In genomic region chr16:72860726-72861562, GRCh38 we compare ENCODE assay signal across 20 cellular contexts.
DNase-seq lines count a peak whose midpoint lies in the region; ATAC-seq and TF ChIP-seq lines count a peak whose summit lies in the region.
"Had no signal": no experiment of that assay in that cellular context is flagged by ENCODE, and none has a peak within 500 bp of the region (broad histone marks: within the 10 kb centered on the region; RNA-seq: fewer than 3 reads in every experiment).

No MANE protein-coding gene starts in this region.

- H3K4me1 ChIP-seq in right atrium auricular region (peaks cover 0 to 8% of the 10 kb centered on the region in 2 donors), ascending aorta (peaks cover 2 to 34% of the 10 kb centered on the region in 2 donors)

- peak overlapping the region; percentile 55 for H3K27ac Mint-ChIP-seq in nephron progenitor cell
- H3K27ac Mint-ChIP-seq in activated naive CD4-positive, alpha-beta T cell treated with anti-CD3 and anti-CD28 coated beads, Interleukin-2, amount 50 U/mL, for 72 hours = no peak overlapping the region
- H3K27ac Mint-ChIP-seq: B cell; CD8-positive, alpha-beta T cell had no signal

- no peaks in the 10 kb centered on the region for H3K9me3 Mint-ChIP-seq in nephron progenitor cell
- H3K9me3 Mint-ChIP-seq in activated naive CD4-positive, alpha-beta T cell treated with anti-CD3 and anti-CD28 coated beads, Interleukin-2, amount 50 U/mL, for 72 hours = no peaks in the 10 kb centered on the region
- H3K9me3 Mint-ChIP-seq: CD8-positive, alpha-beta T cell had no signal

- H3K4me1 Mint-ChIP-seq in nephron progenitor cell = peaks cover 47% of the 10 kb centered on the region
- H3K4me1 Mint-ChIP-seq: B cell had no signal

- no peak for DNase-seq in Right ventricle myocardium inferior (ENCODE audit: missing footprints)
- DNase-seq in right atrium auricular region (ENCODE audit: low spot score) = no peak
- DNase-seq in ascending aorta (ENCODE audit: low spot score in 2 of 2) = no peak
- no peak for DNase-seq in nephron progenitor cell
- DNase-seq in activated naive CD4-positive, alpha-beta T cell (lab: John Stamatoyannopoulos, UW) = no peak
- DNase-seq in activated naive CD4-positive, alpha-beta T cell treated with anti-CD3 and anti-CD28 coated beads, Interleukin-2, amount 50 U/mL, for 72 hours (ENCODE audit: low spot score in 2 of 2) = no peak
- DNase-seq in effector CD8-positive, alpha-beta T cell (lab: John Stamatoyannopoulos, UW) = no peak
- DNase-seq: CD8-positive, alpha-beta T cell; H7; NCI-H1436; NCI-H2081 treated with DMSO at 0.1 percent for 48 hours; NCI-H226; NCI-H748 treated with DMSO at 0.1 percent for 48 hours; OCI-M1; RPMI8226; SJCRH30 had no signal

- no peak overlapping the region for H3K4me3 Mint-ChIP-seq in nephron progenitor cell
- H3K4me3 Mint-ChIP-seq: B cell; CD8-positive, alpha-beta T cell had no signal

- H3K36me3 ChIP-seq in right atrium auricular region (no peaks in the 10 kb centered on the region), ascending aorta (peaks cover 0 to 13% of the 10 kb centered on the region in 2 donors)
- H3K36me3 ChIP-seq: SJCRH30 had no signal

- no peak overlapping the region for H3K4me3 ChIP-seq in right atrium auricular region
- no peak overlapping the region for H3K4me3 ChIP-seq in ascending aorta
- H3K4me3 ChIP-seq: SJCRH30 had no signal

- no peak for TF ChIP-seq CTCF in right atrium auricular region (IDR thresholded peaks at IDR 0.05)
- TF ChIP-seq CTCF in ascending aorta (IDR thresholded peaks at IDR 0.05) = no peak
- TF ChIP-seq CTCF in nephron progenitor cell (IDR thresholded peaks at IDR 0.05) = no peak

- ATAC-seq in Right ventricle myocardium inferior (peak; percentile 64), GM18861 (IDR thresholded peaks at IDR 0.05; ENCODE audit: unreplicated experiment) (no peak)
- ATAC-seq in activated naive CD4-positive, alpha-beta T cell treated with anti-CD3 and anti-CD28 coated beads, Interleukin-2, amount 50 U/mL, for 72 hours = no peak
- ATAC-seq: CD8-positive, alpha-beta T cell had no signal

- H3K27me3 ChIP-seq in right atrium auricular region (no peaks in the 10 kb centered on the region), ascending aorta (no peaks in the 10 kb centered on the region)
- H3K27me3 ChIP-seq: SJCRH30 had no signal

- H3K9me3 ChIP-seq in right atrium auricular region (no peaks in the 10 kb centered on the region), ascending aorta (no peaks in the 10 kb centered on the region)
- H3K9me3 ChIP-seq: SJCRH30 had no signal

- H3K36me3 Mint-ChIP-seq in nephron progenitor cell (ENCODE audit: low read depth) = peaks cover 30% of the 10 kb centered on the region
- no peaks in the 10 kb centered on the region for H3K36me3 Mint-ChIP-seq in activated naive CD4-positive, alpha-beta T cell treated with anti-CD3 and anti-CD28 coated beads, Interleukin-2, amount 50 U/mL, for 72 hours
- H3K36me3 Mint-ChIP-seq: CD8-positive, alpha-beta T cell had no signal

- peaks cover 6% of the 10 kb centered on the region for H3K27me3 Mint-ChIP-seq in nephron progenitor cell (ENCODE audit: low read depth, poor library complexity)
- H3K27me3 Mint-ChIP-seq: B cell had no signal

- intact Hi-C loops in Right ventricle myocardium inferior (cut with DNase I) = no loop called here
- intact Hi-C loops in ascending aorta (cut with DNase I) = no loop called here

- H3K27ac ChIP-seq in right atrium auricular region = no peak overlapping the region
- H3K27ac ChIP-seq in ascending aorta = peak overlapping the region; percentile 85 to 89
- H3K27ac ChIP-seq: 22Rv1, KMS-11 had no signal

Comparison
In these comparisons a context has a peak if more than half of its experiments do, and no peak if none do; other contexts are left out.
1. H3K27ac ChIP-seq: peak in ascending aorta (2 of 2); none in right atrium auricular region (0 of 2).